1 cellular context compared by ENCODE assay signal in the genomic region with DNA sequence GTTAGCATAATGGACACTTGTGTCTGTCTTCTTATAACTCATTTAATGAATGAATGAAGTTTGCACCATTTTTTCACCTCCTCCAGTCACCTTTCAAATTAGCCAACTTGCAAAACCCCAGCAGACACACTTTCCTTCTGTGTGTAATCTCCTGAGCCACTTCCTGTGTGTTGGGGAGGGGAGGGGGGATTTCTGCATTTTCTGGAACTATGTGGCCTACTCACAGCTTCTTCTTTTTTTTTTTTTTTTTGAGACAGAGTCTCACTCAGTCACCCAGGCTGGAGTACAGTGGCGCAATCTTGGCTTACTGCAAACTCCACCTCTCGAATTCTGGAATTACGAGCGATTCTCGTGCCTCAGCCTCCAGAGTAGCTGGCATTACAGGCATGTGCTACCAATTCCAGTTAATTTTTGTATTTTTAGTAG.
TF ChIP-seq lines count a peak whose summit lies in the region.

No MANE protein-coding gene starts in this region.

TF ChIP-seq in GM12878, 131 proteins besides CTCF, POLR2A, EP300 and RAD21 (continued from another document):
- TF ChIP-seq, protein P1, sequence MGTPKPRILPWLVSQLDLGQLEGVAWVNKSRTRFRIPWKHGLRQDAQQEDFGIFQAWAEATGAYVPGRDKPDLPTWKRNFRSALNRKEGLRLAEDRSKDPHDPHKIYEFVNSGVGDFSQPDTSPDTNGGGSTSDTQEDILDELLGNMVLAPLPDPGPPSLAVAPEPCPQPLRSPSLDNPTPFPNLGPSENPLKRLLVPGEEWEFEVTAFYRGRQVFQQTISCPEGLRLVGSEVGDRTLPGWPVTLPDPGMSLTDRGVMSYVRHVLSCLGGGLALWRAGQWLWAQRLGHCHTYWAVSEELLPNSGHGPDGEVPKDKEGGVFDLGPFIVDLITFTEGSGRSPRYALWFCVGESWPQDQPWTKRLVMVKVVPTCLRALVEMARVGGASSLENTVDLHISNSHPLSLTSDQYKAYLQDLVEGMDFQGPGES (IDR thresholded peaks at IDR 0.05), result no peak
- no peak for TF ChIP-seq TCF12 (IDR thresholded peaks at IDR 0.05; ENCODE audit: low read depth, low read length)
- TF ChIP-seq, protein P2, sequence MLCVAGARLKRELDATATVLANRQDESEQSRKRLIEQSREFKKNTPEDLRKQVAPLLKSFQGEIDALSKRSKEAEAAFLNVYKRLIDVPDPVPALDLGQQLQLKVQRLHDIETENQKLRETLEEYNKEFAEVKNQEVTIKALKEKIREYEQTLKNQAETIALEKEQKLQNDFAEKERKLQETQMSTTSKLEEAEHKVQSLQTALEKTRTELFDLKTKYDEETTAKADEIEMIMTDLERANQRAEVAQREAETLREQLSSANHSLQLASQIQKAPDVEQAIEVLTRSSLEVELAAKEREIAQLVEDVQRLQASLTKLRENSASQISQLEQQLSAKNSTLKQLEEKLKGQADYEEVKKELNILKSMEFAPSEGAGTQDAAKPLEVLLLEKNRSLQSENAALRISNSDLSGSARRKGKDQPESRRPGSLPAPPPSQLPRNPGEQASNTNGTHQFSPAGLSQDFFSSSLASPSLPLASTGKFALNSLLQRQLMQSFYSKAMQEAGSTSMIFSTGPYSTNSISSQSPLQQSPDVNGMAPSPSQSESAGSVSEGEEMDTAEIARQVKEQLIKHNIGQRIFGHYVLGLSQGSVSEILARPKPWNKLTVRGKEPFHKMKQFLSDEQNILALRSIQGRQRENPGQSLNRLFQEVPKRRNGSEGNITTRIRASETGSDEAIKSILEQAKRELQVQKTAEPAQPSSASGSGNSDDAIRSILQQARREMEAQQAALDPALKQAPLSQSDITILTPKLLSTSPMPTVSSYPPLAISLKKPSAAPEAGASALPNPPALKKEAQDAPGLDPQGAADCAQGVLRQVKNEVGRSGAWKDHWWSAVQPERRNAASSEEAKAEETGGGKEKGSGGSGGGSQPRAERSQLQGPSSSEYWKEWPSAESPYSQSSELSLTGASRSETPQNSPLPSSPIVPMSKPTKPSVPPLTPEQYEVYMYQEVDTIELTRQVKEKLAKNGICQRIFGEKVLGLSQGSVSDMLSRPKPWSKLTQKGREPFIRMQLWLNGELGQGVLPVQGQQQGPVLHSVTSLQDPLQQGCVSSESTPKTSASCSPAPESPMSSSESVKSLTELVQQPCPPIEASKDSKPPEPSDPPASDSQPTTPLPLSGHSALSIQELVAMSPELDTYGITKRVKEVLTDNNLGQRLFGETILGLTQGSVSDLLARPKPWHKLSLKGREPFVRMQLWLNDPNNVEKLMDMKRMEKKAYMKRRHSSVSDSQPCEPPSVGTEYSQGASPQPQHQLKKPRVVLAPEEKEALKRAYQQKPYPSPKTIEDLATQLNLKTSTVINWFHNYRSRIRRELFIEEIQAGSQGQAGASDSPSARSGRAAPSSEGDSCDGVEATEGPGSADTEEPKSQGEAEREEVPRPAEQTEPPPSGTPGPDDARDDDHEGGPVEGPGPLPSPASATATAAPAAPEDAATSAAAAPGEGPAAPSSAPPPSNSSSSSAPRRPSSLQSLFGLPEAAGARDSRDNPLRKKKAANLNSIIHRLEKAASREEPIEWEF (IDR thresholded peaks at IDR 0.05; ENCODE audit: insufficient replicate concordance, low read depth, low read length), result no peak
- TF ChIP-seq RBBP5 (conservative IDR thresholded peaks at IDR 0.05), result no peak
- TF ChIP-seq, protein P3, sequence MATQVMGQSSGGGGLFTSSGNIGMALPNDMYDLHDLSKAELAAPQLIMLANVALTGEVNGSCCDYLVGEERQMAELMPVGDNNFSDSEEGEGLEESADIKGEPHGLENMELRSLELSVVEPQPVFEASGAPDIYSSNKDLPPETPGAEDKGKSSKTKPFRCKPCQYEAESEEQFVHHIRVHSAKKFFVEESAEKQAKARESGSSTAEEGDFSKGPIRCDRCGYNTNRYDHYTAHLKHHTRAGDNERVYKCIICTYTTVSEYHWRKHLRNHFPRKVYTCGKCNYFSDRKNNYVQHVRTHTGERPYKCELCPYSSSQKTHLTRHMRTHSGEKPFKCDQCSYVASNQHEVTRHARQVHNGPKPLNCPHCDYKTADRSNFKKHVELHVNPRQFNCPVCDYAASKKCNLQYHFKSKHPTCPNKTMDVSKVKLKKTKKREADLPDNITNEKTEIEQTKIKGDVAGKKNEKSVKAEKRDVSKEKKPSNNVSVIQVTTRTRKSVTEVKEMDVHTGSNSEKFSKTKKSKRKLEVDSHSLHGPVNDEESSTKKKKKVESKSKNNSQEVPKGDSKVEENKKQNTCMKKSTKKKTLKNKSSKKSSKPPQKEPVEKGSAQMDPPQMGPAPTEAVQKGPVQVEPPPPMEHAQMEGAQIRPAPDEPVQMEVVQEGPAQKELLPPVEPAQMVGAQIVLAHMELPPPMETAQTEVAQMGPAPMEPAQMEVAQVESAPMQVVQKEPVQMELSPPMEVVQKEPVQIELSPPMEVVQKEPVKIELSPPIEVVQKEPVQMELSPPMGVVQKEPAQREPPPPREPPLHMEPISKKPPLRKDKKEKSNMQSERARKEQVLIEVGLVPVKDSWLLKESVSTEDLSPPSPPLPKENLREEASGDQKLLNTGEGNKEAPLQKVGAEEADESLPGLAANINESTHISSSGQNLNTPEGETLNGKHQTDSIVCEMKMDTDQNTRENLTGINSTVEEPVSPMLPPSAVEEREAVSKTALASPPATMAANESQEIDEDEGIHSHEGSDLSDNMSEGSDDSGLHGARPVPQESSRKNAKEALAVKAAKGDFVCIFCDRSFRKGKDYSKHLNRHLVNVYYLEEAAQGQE (IDR thresholded peaks at IDR 0.05; ENCODE audit: low read depth, low read length), result no peak
- TF ChIP-seq, protein P4, sequence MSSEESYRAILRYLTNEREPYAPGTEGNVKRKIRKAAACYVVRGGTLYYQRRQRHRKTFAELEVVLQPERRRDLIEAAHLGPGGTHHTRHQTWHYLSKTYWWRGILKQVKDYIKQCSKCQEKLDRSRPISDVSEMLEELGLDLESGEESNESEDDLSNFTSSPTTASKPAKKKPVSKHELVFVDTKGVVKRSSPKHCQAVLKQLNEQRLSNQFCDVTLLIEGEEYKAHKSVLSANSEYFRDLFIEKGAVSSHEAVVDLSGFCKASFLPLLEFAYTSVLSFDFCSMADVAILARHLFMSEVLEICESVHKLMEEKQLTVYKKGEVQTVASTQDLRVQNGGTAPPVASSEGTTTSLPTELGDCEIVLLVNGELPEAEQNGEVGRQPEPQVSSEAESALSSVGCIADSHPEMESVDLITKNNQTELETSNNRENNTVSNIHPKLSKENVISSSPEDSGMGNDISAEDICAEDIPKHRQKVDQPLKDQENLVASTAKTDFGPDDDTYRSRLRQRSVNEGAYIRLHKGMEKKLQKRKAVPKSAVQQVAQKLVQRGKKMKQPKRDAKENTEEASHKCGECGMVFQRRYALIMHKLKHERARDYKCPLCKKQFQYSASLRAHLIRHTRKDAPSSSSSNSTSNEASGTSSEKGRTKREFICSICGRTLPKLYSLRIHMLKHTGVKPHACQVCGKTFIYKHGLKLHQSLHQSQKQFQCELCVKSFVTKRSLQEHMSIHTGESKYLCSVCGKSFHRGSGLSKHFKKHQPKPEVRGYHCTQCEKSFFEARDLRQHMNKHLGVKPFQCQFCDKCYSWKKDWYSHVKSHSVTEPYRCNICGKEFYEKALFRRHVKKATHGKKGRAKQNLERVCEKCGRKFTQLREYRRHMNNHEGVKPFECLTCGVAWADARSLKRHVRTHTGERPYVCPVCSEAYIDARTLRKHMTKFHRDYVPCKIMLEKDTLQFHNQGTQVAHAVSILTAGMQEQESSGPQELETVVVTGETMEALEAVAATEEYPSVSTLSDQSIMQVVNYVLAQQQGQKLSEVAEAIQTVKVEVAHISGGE (CRISPR knock-in tag; IDR thresholded peaks at IDR 0.05), result no peak
- TF ChIP-seq ZNF24 (IDR thresholded peaks at IDR 0.05), result peak; percentile 95
- TF ChIP-seq KAT2A (conservative IDR thresholded peaks at IDR 0.05; ENCODE audit: control insufficient read depth, low read depth, low read length), result no peak
- TF ChIP-seq FOXM1 (IDR thresholded peaks at IDR 0.05; ENCODE audit: low read depth, low read length), result no peak
- TF ChIP-seq JUND (IDR thresholded peaks at IDR 0.05; ENCODE audit: low read depth, low read length), result no peak
- TF ChIP-seq TAF1 (IDR thresholded peaks at IDR 0.05; ENCODE audit: borderline replicate concordance, low read depth, low read length), result no peak
- TF ChIP-seq, protein P5, sequence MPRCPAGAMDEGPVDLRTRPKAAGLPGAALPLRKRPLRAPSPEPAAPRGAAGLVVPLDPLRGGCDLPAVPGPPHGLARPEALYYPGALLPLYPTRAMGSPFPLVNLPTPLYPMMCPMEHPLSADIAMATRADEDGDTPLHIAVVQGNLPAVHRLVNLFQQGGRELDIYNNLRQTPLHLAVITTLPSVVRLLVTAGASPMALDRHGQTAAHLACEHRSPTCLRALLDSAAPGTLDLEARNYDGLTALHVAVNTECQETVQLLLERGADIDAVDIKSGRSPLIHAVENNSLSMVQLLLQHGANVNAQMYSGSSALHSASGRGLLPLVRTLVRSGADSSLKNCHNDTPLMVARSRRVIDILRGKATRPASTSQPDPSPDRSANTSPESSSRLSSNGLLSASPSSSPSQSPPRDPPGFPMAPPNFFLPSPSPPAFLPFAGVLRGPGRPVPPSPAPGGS (IDR thresholded peaks at IDR 0.05; ENCODE audit: borderline replicate concordance, insufficient read depth, low read depth, low read length, poor library complexity, severe bottlenecking), result no peak
- TF ChIP-seq SPI1 (IDR thresholded peaks at IDR 0.05; ENCODE audit: borderline replicate concordance, insufficient read depth, low read depth, low read length), result peak; percentile 18; the same call in 1 of the 2 replicates
- no peak for TF ChIP-seq YY1 (IDR thresholded peaks at IDR 0.05; ENCODE audit: low read depth, low read length)
- no peak for TF ChIP-seq BCL11A (IDR thresholded peaks at IDR 0.05; ENCODE audit: low read depth, low read length)
- TF ChIP-seq JUNB (IDR thresholded peaks at IDR 0.05), result no peak
- peak; percentile 64 for TF ChIP-seq ZNF384 (IDR thresholded peaks at IDR 0.05; ENCODE audit: borderline replicate concordance, low read depth, low read length)
